In the genomic region with DNA sequence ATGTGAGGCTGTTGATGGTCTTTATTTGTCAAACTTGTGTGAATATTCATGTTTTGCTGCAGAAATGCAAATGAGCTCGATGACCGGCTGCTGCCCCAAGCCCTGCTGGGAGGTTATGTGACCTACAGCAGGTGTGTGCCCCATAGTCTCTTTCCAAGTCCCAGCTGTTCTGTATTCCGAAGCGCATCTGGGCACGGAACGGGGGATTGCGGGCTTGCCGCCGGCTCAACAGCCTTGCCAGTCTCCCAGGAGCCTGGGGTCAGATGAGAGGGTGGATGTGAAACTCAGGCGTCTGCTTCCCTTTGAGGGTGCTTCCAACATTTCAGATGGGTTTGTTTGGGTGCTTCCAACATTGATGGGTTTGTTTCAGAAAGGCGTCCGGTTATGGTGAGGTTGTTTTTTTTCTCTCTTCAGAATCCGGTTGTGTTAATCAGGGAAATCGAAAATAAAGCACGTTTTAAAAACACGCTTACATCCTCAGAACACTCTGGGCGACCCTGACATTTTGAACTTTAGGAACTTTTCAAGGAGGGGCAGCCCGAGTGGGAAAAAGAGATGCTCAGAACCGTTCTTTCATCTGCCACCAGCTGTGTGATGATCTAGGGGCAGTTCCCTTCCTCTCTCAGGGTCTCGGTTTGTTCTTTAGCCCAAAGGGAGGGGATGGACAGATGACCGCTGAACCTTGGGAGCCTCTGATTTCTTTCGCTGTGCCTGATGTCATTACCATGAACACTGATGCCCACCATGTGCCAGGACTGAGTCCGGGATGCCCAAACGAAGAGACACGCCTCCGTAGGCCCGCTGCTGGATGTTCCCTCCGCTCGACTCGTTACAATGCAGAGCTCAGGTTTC, we compare ENCODE assay signal across 8 cellular contexts. TPM values are rescaled to one million over a fixed set of nuclear protein-coding genes. Genes with fewer than 3 reads are reported as not detected.
A peak's percentile ranks its signal among the peaks of the same experiment; 100 is the strongest.
DNase-seq lines count a peak whose midpoint lies in the region; ATAC-seq and TF ChIP-seq lines count a peak whose summit lies in the region.

No MANE protein-coding gene starts in this region.

- intact Hi-C loops in heart left ventricle (cut with DNase I): loop anchor here in 3 of 10 donors (1.0 to 10.0 kb wide), 5 partner anchors 27 to 265 kb away; no protein-coding TSS in a partner anchor
- intact Hi-C loops in left ventricle myocardium superior (cut with micrococcal nuclease): no loop called here
- intact Hi-C loops in tibial artery (cut with DNase I; ENCODE audit: low total_unique reads): no loop called here

- peaks cover 32 to 57% (median 39%) of the 10 kb centered on the region in 9 donors for H3K27me3 ChIP-seq in heart left ventricle
- H3K27me3 ChIP-seq in tibial artery: peaks cover 0 to 65% of the 10 kb centered on the region in 2 donors

- peaks cover 32% of the 10 kb centered on the region for H3K4me1 Mint-ChIP-seq in activated T-cell treated with anti-CD3 and anti-CD28 coated beads, Interleukin-2, amount 50 U/mL, for 4 hours (ENCODE audit: low read depth)

- peaks cover 3% of the 10 kb centered on the region for H3K27me3 Mint-ChIP-seq in activated T-cell treated with anti-CD3 and anti-CD28 coated beads, Interleukin-2, amount 50 U/mL, for 4 hours (ENCODE audit: low read depth)

- H3K4me3 ChIP-seq in heart left ventricle (peak overlapping the region in 11 of 12 donors; percentile 28 to 52 (median 45)), tibial artery (peak overlapping the region; percentile 7 to 40)

- no peaks in the 10 kb centered on the region for H3K36me3 Mint-ChIP-seq in activated T-cell treated with anti-CD3 and anti-CD28 coated beads, Interleukin-2, amount 50 U/mL, for 4 hours (ENCODE audit: insufficient read depth)

- peaks cover 10 to 61% (median 46%) of the 10 kb centered on the region in 12 donors for H3K4me1 ChIP-seq in heart left ventricle
- peaks cover 0 to 59% (median 56%) of the 10 kb centered on the region in 4 donors for H3K4me1 ChIP-seq in tibial artery

- H3K36me3 ChIP-seq in heart left ventricle: no peaks in the 10 kb centered on the region
- no peaks in the 10 kb centered on the region for H3K36me3 ChIP-seq in tibial artery

- TF ChIP-seq POLR2A in heart left ventricle (IDR thresholded peaks at IDR 0.05): no peak

- no peak for DNase-seq in heart left ventricle
- no peak for DNase-seq in left ventricle myocardium superior
- DNase-seq in activated T-cell treated with anti-CD3 and anti-CD28 coated beads, Interleukin-2, amount 50 U/mL, for 4 hours: no peak
- peak; percentile 56 for DNase-seq in islet precursor cell
- no peak for DNase-seq in tibial artery
- no peak for DNase-seq in hepatic stellate cell (ENCODE audit: low spot score)
- no peak for DNase-seq in activated effector memory CD4-positive, alpha-beta T cell treated with anti-CD3 and anti-CD28 coated beads, Interleukin-2, amount 50 U/mL, for 16 hours

- no peaks in the 10 kb centered on the region for H3K9me3 Mint-ChIP-seq in activated T-cell treated with anti-CD3 and anti-CD28 coated beads, Interleukin-2, amount 50 U/mL, for 4 hours

- ATAC-seq in heart left ventricle: no peak
- no peak for ATAC-seq in left ventricle myocardium superior
- ATAC-seq in activated T-cell treated with anti-CD3 and anti-CD28 coated beads, Interleukin-2, amount 50 U/mL, for 4 hours: no peak
- ATAC-seq in HG03280 (IDR thresholded peaks at IDR 0.05; ENCODE audit: unreplicated experiment): no peak

- peak overlapping the region in 3 of 12 donors; percentile 30 to 42 (median 31) for H3K27ac ChIP-seq in heart left ventricle
- H3K27ac ChIP-seq in tibial artery: no peak overlapping the region

- 4 to 8% (median 6%) methylated on average over 22 to 30 of the region's 30 CpGs for WGBS in heart left ventricle, 4 donors

- peak overlapping the region; percentile 84 for H3K4me3 Mint-ChIP-seq in activated T-cell treated with anti-CD3 and anti-CD28 coated beads, Interleukin-2, amount 50 U/mL, for 4 hours

- TF ChIP-seq CTCF in heart left ventricle (IDR thresholded peaks at IDR 0.05) (no peak), tibial artery (IDR thresholded peaks at IDR 0.05) (no peak)

- H3K9me3 ChIP-seq in heart left ventricle (no peaks in the 10 kb centered on the region), tibial artery (no peaks in the 10 kb centered on the region)

RNA-seq across cellular contexts. Expression of a gene that starts 47.8 kb away (rescaled TPM):
- total RNA-seq in heart left ventricle (100 to 1,000 TPM in 4 of 9 donors, 10 to 100 TPM in 5; 59.0 to 141 (median 91.3) TPM), left ventricle myocardium superior (92.1 TPM)
- polyA plus RNA-seq in heart left ventricle: 10 to 100 TPM; 52.9 to 89.1 TPM
- total RNA-seq in activated T-cell treated with anti-CD3 and anti-CD28 coated beads, Interleukin-2, amount 50 U/mL, for 4 hours: 10 to 100 TPM; 62.7 to 74.6 (median 72.8) TPM
